ENCODE assay signal across 22 cellular contexts in genomic region chr11:32659672-32660071, GRCh38.
A peak's percentile ranks its signal among the peaks of the same experiment; 100 is the strongest.
DNase-seq lines count a peak whose midpoint lies in the region; ATAC-seq and TF ChIP-seq lines count a peak whose summit lies in the region.
"Had no signal": no experiment of that assay in that cellular context is flagged by ENCODE, and none has a peak within 500 bp of the region (broad histone marks: within the 10 kb centered on the region; RNA-seq: fewer than 3 reads in every experiment).

No MANE protein-coding gene starts in this region.

- POLR2A ChIA-PET in HEK293T (lab: Yijun Ruan, JAX): no interaction called here
- POLR2A ChIA-PET in activated CD4-positive, alpha-beta memory T cell treated with anti-CD3 and anti-CD28 coated beads, Interleukin-2, amount 10 ng/mL, durations not matched to agents 7 days and 5 days (lab: Charles Lee): no interaction called here

- peaks cover 17% of the 10 kb centered on the region for H3K27me3 Mint-ChIP-seq in activated CD4-positive, alpha-beta memory T cell treated with anti-CD3 and anti-CD28 coated beads, Interleukin-2, amount 10 ng/mL, durations not matched to agents 7 days and 5 days
- H3K27me3 Mint-ChIP-seq: activated naive CD4-positive, alpha-beta T cell treated with anti-CD3 and anti-CD28 coated beads, Interleukin-2, amount 10 ng/mL, durations not matched to agents 7 days and 5 days had no signal

- peak; percentile 5 for DNase-seq in COLO829 (ENCODE audit: low spot score)
- peak; percentile 7 for DNase-seq in HEK293T (ENCODE audit: extremely low spot score)
- peak; percentile 2 for DNase-seq in SK-MEL-5 (ENCODE audit: low read depth, low spot score)
- peak; percentile 4 for DNase-seq in fibroblast of peridontal ligament (ENCODE audit: extremely low read depth)
- no peak for DNase-seq in NCI-H2227 treated with DMSO at 0.1 percent for 48 hours (lab: John Stamatoyannopoulos, UW)
- no peak for DNase-seq in activated CD4-positive, alpha-beta memory T cell treated with anti-CD3 and anti-CD28 coated beads, Interleukin-2, amount 10 ng/mL, durations not matched to agents 7 days and 5 days
- DNase-seq in C1 segment of cervical spinal cord (lab: John Stamatoyannopoulos, UW): no peak
- DNase-seq: activated CD4-positive, alpha-beta T cell treated with anti-CD3 and anti-CD28 coated beads for 48 hours; activated CD8-positive, alpha-beta memory T cell treated with anti-CD3 and anti-CD28 coated beads, Interleukin-2, amount 10 ng/mL, durations not matched to agents 7 days and 5 days; activated naive CD4-positive, alpha-beta T cell treated with anti-CD3 and anti-CD28 coated beads, Interleukin-2, amount 10 ng/mL, durations not matched to agents 7 days and 5 days; amniotic stem cell; effector CD8-positive, alpha-beta T cell; lower lobe of right lung; mucosa of descending colon; NCI-H1694 treated with DMSO at 0.1 percent for 48 hours; NCI-H2171 treated with DMSO at 0.1 percent for 48 hours; NCI-H524 treated with DMSO at 0.1 percent for 48 hours; sigmoid colon; stimulated activated naive CD8-positive, alpha-beta T cell treated with anti-CD3 and anti-CD28 coated beads, Interleukin-15, Interleukin-2, amounts not matched to agents 100 U/mL and 50 U/mL, for 24 hours had no signal

- no peak overlapping the region for H3K27ac Mint-ChIP-seq in activated CD4-positive, alpha-beta memory T cell treated with anti-CD3 and anti-CD28 coated beads, Interleukin-2, amount 10 ng/mL, durations not matched to agents 7 days and 5 days
- H3K27ac Mint-ChIP-seq: activated CD8-positive, alpha-beta memory T cell treated with anti-CD3 and anti-CD28 coated beads, Interleukin-2, amount 10 ng/mL, durations not matched to agents 7 days and 5 days; activated naive CD4-positive, alpha-beta T cell treated with anti-CD3 and anti-CD28 coated beads, Interleukin-2, amount 10 ng/mL, durations not matched to agents 7 days and 5 days; IgD-negative memory B cell; neural progenitor cell had no signal

- ATAC-seq in HG02884 (IDR thresholded peaks at IDR 0.05; ENCODE audit: unreplicated experiment): no peak
- ATAC-seq: activated CD8-positive, alpha-beta memory T cell treated with anti-CD3 and anti-CD28 coated beads, Interleukin-2, amount 10 ng/mL, durations not matched to agents 7 days and 5 days; lower lobe of right lung; mucosa of descending colon had no signal

- H3K4me1 Mint-ChIP-seq in activated CD4-positive, alpha-beta memory T cell treated with anti-CD3 and anti-CD28 coated beads, Interleukin-2, amount 10 ng/mL, durations not matched to agents 7 days and 5 days: no peaks in the 10 kb centered on the region
- H3K4me1 Mint-ChIP-seq: activated CD8-positive, alpha-beta memory T cell treated with anti-CD3 and anti-CD28 coated beads, Interleukin-2, amount 10 ng/mL, durations not matched to agents 7 days and 5 days; activated naive CD4-positive, alpha-beta T cell treated with anti-CD3 and anti-CD28 coated beads, Interleukin-2, amount 10 ng/mL, durations not matched to agents 7 days and 5 days; IgD-negative memory B cell; neural progenitor cell had no signal

- CTCF ChIA-PET in HEK293T (lab: Yijun Ruan, JAX): no interaction called here
- CTCF ChIA-PET in activated CD4-positive, alpha-beta memory T cell treated with anti-CD3 and anti-CD28 coated beads, Interleukin-2, amount 10 ng/mL, durations not matched to agents 7 days and 5 days (lab: Charles Lee): interaction anchor here (1.2 kb wide), 1 partner anchor 12 kb away, joined by 5 read pairs; no protein-coding TSS in a partner anchor

- no peak overlapping the region for H3K4me3 Mint-ChIP-seq in activated CD4-positive, alpha-beta memory T cell treated with anti-CD3 and anti-CD28 coated beads, Interleukin-2, amount 10 ng/mL, durations not matched to agents 7 days and 5 days
- H3K4me3 Mint-ChIP-seq: activated CD8-positive, alpha-beta memory T cell treated with anti-CD3 and anti-CD28 coated beads, Interleukin-2, amount 10 ng/mL, durations not matched to agents 7 days and 5 days; activated naive CD4-positive, alpha-beta T cell treated with anti-CD3 and anti-CD28 coated beads, Interleukin-2, amount 10 ng/mL, durations not matched to agents 7 days and 5 days; IgD-negative memory B cell; neural progenitor cell had no signal

- no peaks in the 10 kb centered on the region for H3K36me3 Mint-ChIP-seq in activated CD4-positive, alpha-beta memory T cell treated with anti-CD3 and anti-CD28 coated beads, Interleukin-2, amount 10 ng/mL, durations not matched to agents 7 days and 5 days (ENCODE audit: low read depth)
- H3K36me3 Mint-ChIP-seq: activated CD8-positive, alpha-beta memory T cell treated with anti-CD3 and anti-CD28 coated beads, Interleukin-2, amount 10 ng/mL, durations not matched to agents 7 days and 5 days; activated naive CD4-positive, alpha-beta T cell treated with anti-CD3 and anti-CD28 coated beads, Interleukin-2, amount 10 ng/mL, durations not matched to agents 7 days and 5 days; IgD-negative memory B cell; neural progenitor cell had no signal

- in situ Hi-C loops in SK-MEL-5 (cut with HindIII; ENCODE audit: low pct_unique_long_range_greater_than_20kb, low sequenced_read_pairs): no loop called here

- H3K9me3 Mint-ChIP-seq in activated CD4-positive, alpha-beta memory T cell treated with anti-CD3 and anti-CD28 coated beads, Interleukin-2, amount 10 ng/mL, durations not matched to agents 7 days and 5 days: no peaks in the 10 kb centered on the region
- H3K9me3 Mint-ChIP-seq: activated naive CD4-positive, alpha-beta T cell treated with anti-CD3 and anti-CD28 coated beads, Interleukin-2, amount 10 ng/mL, durations not matched to agents 7 days and 5 days; neural progenitor cell had no signal

TF ChIP-seq in HEK293T, 16 proteins besides CTCF, POLR2A, EP300 and RAD21:
- no peak for TF ChIP-seq FOXM1 (IDR thresholded peaks at IDR 0.05; ENCODE audit: borderline replicate concordance)
- no peak for TF ChIP-seq CTBP1 (IDR thresholded peaks at IDR 0.05; ENCODE audit: borderline replicate concordance)
- TF ChIP-seq SUZ12 (IDR thresholded peaks at IDR 0.05): no peak
- no peak for TF ChIP-seq FOXA1 (IDR thresholded peaks at IDR 0.05)
- TF ChIP-seq ZNF384 (IDR thresholded peaks at IDR 0.05): no peak
- TF ChIP-seq ELF4 (IDR thresholded peaks at IDR 0.05): no peak
- no peak for TF ChIP-seq TARDBP (IDR thresholded peaks at IDR 0.05)
- no peak for TF ChIP-seq SP1 (IDR thresholded peaks at IDR 0.05)
- no peak for TF ChIP-seq ARNT (IDR thresholded peaks at IDR 0.05)
- TF ChIP-seq LEF1 (IDR thresholded peaks at IDR 0.05; ENCODE audit: borderline replicate concordance): no peak
- TF ChIP-seq PKNOX1 (IDR thresholded peaks at IDR 0.05): no peak
- no peak for TF ChIP-seq HDGF (IDR thresholded peaks at IDR 0.05; ENCODE audit: borderline replicate concordance)
- TF ChIP-seq FOXK2 (IDR thresholded peaks at IDR 0.05): no peak

Comparison
In these comparisons a context has a peak if more than half of its experiments do, and no peak if none do; other contexts are left out.
1. DNase-seq: peak in COLO829 (single experiment), HEK293T (single experiment), SK-MEL-5 (single experiment) and fibroblast of peridontal ligament (single experiment); none in NCI-H2227 treated with DMSO at 0.1 percent for 48 hours (single experiment), activated CD4-positive, alpha-beta memory T cell treated with anti-CD3 and anti-CD28 coated beads, Interleukin-2, amount 10 ng/mL, durations not matched to agents 7 days and 5 days (single experiment) and C1 segment of cervical spinal cord (0 of 14).